ENCODE assay signal across 9 cellular contexts in genomic region chr17:15782809-15783208, GRCh38. TPM values are rescaled to one million over a fixed set of nuclear protein-coding genes. Genes with fewer than 3 reads are reported as not detected.
A peak's percentile ranks its signal among the peaks of the same experiment; 100 is the strongest.
DNase-seq lines count a peak whose midpoint lies in the region; ATAC-seq and TF ChIP-seq lines count a peak whose summit lies in the region.
"Had no signal": no experiment of that assay in that cellular context is flagged by ENCODE, and none has a peak within 500 bp of the region (broad histone marks: within the 10 kb centered on the region; RNA-seq: fewer than 3 reads in every experiment).

No MANE protein-coding gene starts in this region.

- no peaks in the 10 kb centered on the region for H3K27me3 ChIP-seq in heart left ventricle

- intact Hi-C loops in heart left ventricle (cut with DNase I) (no loop called here), sciatic nerve (cut with DNase I) (no loop called here)

- POLR2A ChIA-PET in activated naive CD8-positive, alpha-beta T cell treated with anti-CD3 and anti-CD28 coated beads, Interleukin-2, amount 10 ng/mL, durations not matched to agents 7 days and 5 days (lab: Charles Lee), result interaction anchor here (0.7 kb wide), 1 partner anchor 18 kb away, joined by 3 read pairs; no protein-coding TSS in a partner anchor

- 2 to 12% (median 9%) methylated on average over 13 to 32 of the region's 32 CpGs for WGBS in heart left ventricle, 4 donors

- ATAC-seq in activated naive CD8-positive, alpha-beta T cell treated with anti-CD3 and anti-CD28 coated beads, Interleukin-2, amount 10 ng/mL, durations not matched to agents 7 days and 5 days (ENCODE audit: low read depth), result no peak
- peak in 3 of 4 donors; percentile 65 to 74 (median 74) for ATAC-seq in heart left ventricle
- peak; percentile 81 for ATAC-seq in sciatic nerve
- ATAC-seq in GM21825 (IDR thresholded peaks at IDR 0.05; ENCODE audit: unreplicated experiment), result no peak

- DNase-seq in D341Med (ENCODE audit: low spot score) (peak; percentile 2), heart left ventricle (peak; percentile 62 to 83 (median 71)), sciatic nerve (ENCODE audit: low spot score) (peak; percentile 84), NAMALWA (ENCODE audit: low spot score) (no peak), NCI-H1417 (lab: John Stamatoyannopoulos, UW) (no peak), DMS153 (lab: John Stamatoyannopoulos, UW) (no peak)
- DNase-seq in activated naive CD8-positive, alpha-beta T cell treated with anti-CD3 and anti-CD28 coated beads, Interleukin-2, amount 10 ng/mL, durations not matched to agents 7 days and 5 days, result peak; percentile 46

- peak in 1 of 2 donors; percentile 12 for TF ChIP-seq POLR2A in heart left ventricle (IDR thresholded peaks at IDR 0.05)

- H3K4me1 Mint-ChIP-seq in activated naive CD8-positive, alpha-beta T cell treated with anti-CD3 and anti-CD28 coated beads, Interleukin-2, amount 10 ng/mL, durations not matched to agents 7 days and 5 days, result peaks cover 4% of the 10 kb centered on the region

- H3K36me3 Mint-ChIP-seq in activated naive CD8-positive, alpha-beta T cell treated with anti-CD3 and anti-CD28 coated beads, Interleukin-2, amount 10 ng/mL, durations not matched to agents 7 days and 5 days, result peaks cover 4% of the 10 kb centered on the region

- peak in 4 of 12 donors; percentile 12 to 32 (median 25) for TF ChIP-seq CTCF in heart left ventricle (IDR thresholded peaks at IDR 0.05)

- H3K27ac Mint-ChIP-seq in activated naive CD8-positive, alpha-beta T cell treated with anti-CD3 and anti-CD28 coated beads, Interleukin-2, amount 10 ng/mL, durations not matched to agents 7 days and 5 days, result no peak overlapping the region

- peak overlapping the region in 10 of 12 donors; percentile 41 to 77 (median 67) for H3K27ac ChIP-seq in heart left ventricle

- peaks cover 42% of the 10 kb centered on the region for H3K27me3 Mint-ChIP-seq in activated naive CD8-positive, alpha-beta T cell treated with anti-CD3 and anti-CD28 coated beads, Interleukin-2, amount 10 ng/mL, durations not matched to agents 7 days and 5 days

- no peaks in the 10 kb centered on the region for H3K36me3 ChIP-seq in heart left ventricle

- peak overlapping the region; percentile 35 for H3K4me3 Mint-ChIP-seq in activated naive CD8-positive, alpha-beta T cell treated with anti-CD3 and anti-CD28 coated beads, Interleukin-2, amount 10 ng/mL, durations not matched to agents 7 days and 5 days

- peaks cover 13% of the 10 kb centered on the region for H3K9me3 Mint-ChIP-seq in activated naive CD8-positive, alpha-beta T cell treated with anti-CD3 and anti-CD28 coated beads, Interleukin-2, amount 10 ng/mL, durations not matched to agents 7 days and 5 days

- no peaks in the 10 kb centered on the region for H3K9me3 ChIP-seq in heart left ventricle

- peak overlapping the region; percentile 17 to 64 (median 54) for H3K4me3 ChIP-seq in heart left ventricle

- H3K4me1 ChIP-seq in heart left ventricle, result peaks cover 0 to 24% (median 10%) of the 10 kb centered on the region in 12 donors

RNA-seq across cellular contexts. Expression of gene TBC1D26, which starts 50.7 kb away (rescaled TPM):
- under 1 TPM in 1 of 2 experiments, not detected in 1; 0.31 TPM for total RNA-seq in activated naive CD8-positive, alpha-beta T cell treated with anti-CD3 and anti-CD28 coated beads, Interleukin-2, amount 10 ng/mL, durations not matched to agents 7 days and 5 days
- total RNA-seq in heart left ventricle (not detected), sciatic nerve (0.27 TPM)
- polyA plus RNA-seq in heart left ventricle, result not detected
- total RNA-seq: pulmonary artery endothelial cell had no signal

Comparison
In these comparisons a context has a peak if more than half of its experiments do, and no peak if none do; other contexts are left out.
1. DNase-seq: peak in D341Med (single experiment), activated naive CD8-positive, alpha-beta T cell treated with anti-CD3 and anti-CD28 coated beads, Interleukin-2, amount 10 ng/mL, durations not matched to agents 7 days and 5 days (single experiment), heart left ventricle (5 of 5) and sciatic nerve (single experiment); none in NAMALWA (single experiment), NCI-H1417 (0 of 3) and DMS153 (single experiment).
2. ATAC-seq: peak in heart left ventricle (3 of 4) and sciatic nerve (single experiment); none in activated naive CD8-positive, alpha-beta T cell treated with anti-CD3 and anti-CD28 coated beads, Interleukin-2, amount 10 ng/mL, durations not matched to agents 7 days and 5 days (single experiment) and GM21825 (single experiment).